Comparison of ENCODE assay signal across 10 cellular contexts in the genomic region with DNA sequence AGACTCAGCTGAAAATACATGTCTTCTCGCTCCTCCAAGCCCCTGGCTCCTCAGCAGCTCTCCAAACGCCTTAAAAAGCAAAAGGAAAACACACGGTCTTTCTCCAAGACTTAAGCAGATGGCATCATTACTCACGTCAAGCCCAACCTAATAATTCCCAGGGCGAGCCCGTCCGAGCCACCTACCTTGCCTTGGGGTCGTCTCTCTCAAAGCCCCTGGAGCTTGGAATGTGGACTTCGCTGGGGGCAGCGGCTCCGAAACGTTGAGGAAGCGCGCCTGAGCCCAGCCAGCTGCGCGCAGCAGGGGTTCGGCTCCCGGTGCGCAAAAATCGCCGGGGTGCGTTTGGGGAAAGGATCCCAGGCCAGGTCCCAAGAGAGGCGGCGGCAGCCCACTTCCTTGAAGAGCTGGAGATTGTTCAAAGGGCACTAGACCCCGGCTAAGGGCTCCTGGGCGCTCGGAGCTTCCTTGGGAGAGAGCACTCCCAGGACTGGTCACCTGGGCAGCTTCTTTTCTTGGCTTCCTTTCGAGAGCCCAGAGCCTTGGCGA. TPM values are rescaled to one million over a fixed set of nuclear protein-coding genes. Genes with fewer than 3 reads are reported as not detected.
DNase-seq lines count a peak whose midpoint lies in the region; FAIRE-seq and TF ChIP-seq lines count a peak whose summit lies in the region.
"Had no signal": no experiment of that assay in that cellular context is flagged by ENCODE, and none has a peak within 500 bp of the region (broad histone marks: within the 10 kb centered on the region; RNA-seq: fewer than 3 reads in every experiment).

No MANE protein-coding gene starts in this region.

- no peak overlapping the region for H2AFZ ChIP-seq in MM.1S (ENCODE audit: low read length)

- H3K27me3 ChIP-seq in HUES48 (ENCODE audit: control insufficient read depth, insufficient read depth, low read length) (peaks cover 74% of the 10 kb centered on the region), MG63 (peaks cover 83% of the 10 kb centered on the region), MM.1S (replicated peaks; ENCODE audit: insufficient read depth, low read length) (peaks cover 11% of the 10 kb centered on the region)

- no peak overlapping the region for H3K4me2 ChIP-seq in MM.1S (ENCODE audit: low read depth, low read length)

- H3K27ac ChIP-seq in HUES48 (ENCODE audit: low read depth, low read length): no peak overlapping the region
- H3K27ac ChIP-seq in MM.1S (ENCODE audit: low read length): no peak overlapping the region

- no peak for DNase-seq in AG09309 (ENCODE audit: low read depth)
- DNase-seq in endothelial cell (ENCODE audit: low spot score): peak; percentile 14
- DNase-seq in neural crest cell (ENCODE audit: low read depth, low spot score): no peak
- DNase-seq in MG63: no peak
- no peak for DNase-seq in RCC 7860 (ENCODE audit: low spot score)
- no peak for DNase-seq in MM.1S
- DNase-seq in NCI-H1436 (lab: John Stamatoyannopoulos, UW): no peak
- DNase-seq: cortex of kidney had no signal

- H3K4me3 Mint-ChIP-seq in endothelial cell (ENCODE audit: unreplicated experiment) (no peak overlapping the region), neural crest cell (peak overlapping the region; percentile 20)

- H3K36me3 ChIP-seq in HUES48 (ENCODE audit: control insufficient read depth, insufficient read depth, low read length) (no peaks in the 10 kb centered on the region), MG63 (no peaks in the 10 kb centered on the region), MM.1S (replicated peaks; ENCODE audit: insufficient read depth, low read length) (no peaks in the 10 kb centered on the region)

- H3K4me3 ChIP-seq in AG09309 (ENCODE audit: control insufficient read depth, low read depth, low read length) (peak overlapping the region; percentile 55), HUES48 (ENCODE audit: low read depth, low read length) (peak overlapping the region; percentile 63), MG63 (no peak overlapping the region), MM.1S (ENCODE audit: low read length) (no peak overlapping the region)

- no peaks in the 10 kb centered on the region for H4K20me1 ChIP-seq in MM.1S (ENCODE audit: insufficient read depth, low read length)

- H3K79me2 ChIP-seq in MM.1S (ENCODE audit: low read length): no peaks in the 10 kb centered on the region

- no peak for FAIRE-seq in RCC 7860 (lab: Jason Lieb, UNC)
- FAIRE-seq: GM12892 had no signal

- TF ChIP-seq CTCF in AG09309 (IDR thresholded peaks at IDR 0.05; ENCODE audit: control insufficient read depth, insufficient read depth, low read depth, low read length, missing control alignments): no peak
- TF ChIP-seq CTCF in endothelial cell (IDR thresholded peaks at IDR 0.05; ENCODE audit: unreplicated experiment): no peak
- TF ChIP-seq CTCF in neural crest cell (conservative IDR thresholded peaks at IDR 0.05): no peak
- TF ChIP-seq CTCF in MM.1S (IDR thresholded peaks at IDR 0.05; ENCODE audit: low read length): no peak

- no peaks in the 10 kb centered on the region for H3K9me2 ChIP-seq in MM.1S (replicated peaks; ENCODE audit: insufficient read depth, low read length)

- H3F3A ChIP-seq in MM.1S (ENCODE audit: insufficient read depth, low read length): no peaks in the 10 kb centered on the region

- H3K9me3 Mint-ChIP-seq in endothelial cell (ENCODE audit: unreplicated experiment) (no peaks in the 10 kb centered on the region), neural crest cell (no peaks in the 10 kb centered on the region)

- H3K9me3 ChIP-seq in HUES48 (ENCODE audit: control insufficient read depth, insufficient read depth, low read length): no peaks in the 10 kb centered on the region
- H3K9me3 ChIP-seq in MG63: no peaks in the 10 kb centered on the region; the same call in 1 of the 2 replicates
- H3K9me3 ChIP-seq in MM.1S (replicated peaks; ENCODE audit: insufficient read depth, low read length): no peaks in the 10 kb centered on the region

- H3K4me1 ChIP-seq in HUES48 (ENCODE audit: control insufficient read depth, insufficient read depth, low read length) (peaks cover 32% of the 10 kb centered on the region), MM.1S (ENCODE audit: low read length) (no peaks in the 10 kb centered on the region)

- H3K27me3 Mint-ChIP-seq in endothelial cell (ENCODE audit: unreplicated experiment) (peaks cover 11% of the 10 kb centered on the region), neural crest cell (ENCODE audit: low read depth) (peaks cover 86% of the 10 kb centered on the region)

- H3K27ac Mint-ChIP-seq in endothelial cell (ENCODE audit: unreplicated experiment) (no peak overlapping the region), neural crest cell (ENCODE audit: unreplicated experiment) (no peak overlapping the region)

- H3K4me1 Mint-ChIP-seq in endothelial cell (ENCODE audit: unreplicated experiment) (peaks cover 4% of the 10 kb centered on the region), neural crest cell (peaks cover 11% of the 10 kb centered on the region)

- H3K9ac ChIP-seq in HUES48 (ENCODE audit: low read depth, low read length): no peak overlapping the region
- H3K9ac ChIP-seq in MM.1S (ENCODE audit: low read length): no peak overlapping the region

- no peaks in the 10 kb centered on the region for H3K36me3 Mint-ChIP-seq in endothelial cell (ENCODE audit: low read depth, unreplicated experiment)
- H3K36me3 Mint-ChIP-seq in neural crest cell (ENCODE audit: low read depth): no peaks in the 10 kb centered on the region

RNA-seq across cellular contexts. Expression of a gene that starts 0.4 kb away (rescaled TPM):
- total RNA-seq in endothelial cell (ENCODE audit: unreplicated experiment): 0.18 TPM
- total RNA-seq in neural crest cell: not detected in 2 replicates
- not detected in 2 replicates for total RNA-seq in MG63 (2014; rRNA removed; shearing (Covaris generic); ENCODE audit: low replicate concordance)

RNA-seq across cellular contexts. Expression of a gene that starts 34.8 kb away (rescaled TPM):
- total RNA-seq in endothelial cell (ENCODE audit: unreplicated experiment) (53.9 TPM), neural crest cell (103 TPM in 2 replicates)
- 147 and 190 TPM in 2 replicates for total RNA-seq in MG63 (2014; rRNA removed; shearing (Covaris generic); ENCODE audit: low replicate concordance)

Comparison
In these comparisons a context has a peak if more than half of its experiments do, and no peak if none do; other contexts are left out.
1. H3K4me3 ChIP-seq: peak in AG09309 (single experiment) and HUES48 (single experiment); none in MG63 (single experiment) and MM.1S (single experiment).